13 cellular contexts compared by ENCODE assay signal in genomic region chr21:45833437-45833836, GRCh38.
"Had no signal": no experiment of that assay in that cellular context is flagged by ENCODE, and none has a peak within 500 bp of the region (broad histone marks: within the 10 kb centered on the region; RNA-seq: fewer than 3 reads in every experiment).

No MANE protein-coding gene starts in this region.

- H3K4me1 Mint-ChIP-seq: T-helper 17 cell had no signal

- H3K9me3 Mint-ChIP-seq: activated T-cell treated with anti-CD3 and anti-CD28 coated beads, Interleukin-2, amount 50 U/mL, for 4 hours; neural crest cell; stimulated activated naive CD8-positive, alpha-beta T cell treated with anti-CD3 and anti-CD28 coated beads, Interleukin-15, Interleukin-2, amounts not matched to agents 100 ng/mL and 50 ng/mL, for 24 hours had no signal

- H3K27me3 ChIP-seq: esophagus muscularis mucosa, left lung had no signal

- H3K27ac Mint-ChIP-seq: activated naive CD8-positive, alpha-beta T cell; stimulated activated naive CD8-positive, alpha-beta T cell treated with anti-CD3 and anti-CD28 coated beads, Interleukin-15, Interleukin-2, amounts not matched to agents 100 ng/mL and 50 ng/mL, for 24 hours; T-helper 17 cell; WTC11 had no signal

- H3K4me3 Mint-ChIP-seq: activated naive CD8-positive, alpha-beta T cell; activated T-cell treated with anti-CD3 and anti-CD28 coated beads, Interleukin-2, amount 50 U/mL, for 4 hours; neural crest cell; stimulated activated naive CD8-positive, alpha-beta T cell treated with anti-CD3 and anti-CD28 coated beads, Interleukin-15, Interleukin-2, amounts not matched to agents 100 ng/mL and 50 ng/mL, for 24 hours; T-helper 17 cell; WTC11 had no signal

- H3K27me3 Mint-ChIP-seq: activated naive CD8-positive, alpha-beta T cell; stimulated activated naive CD8-positive, alpha-beta T cell treated with anti-CD3 and anti-CD28 coated beads, Interleukin-15, Interleukin-2, amounts not matched to agents 100 ng/mL and 50 ng/mL, for 24 hours; T-helper 17 cell had no signal

- H3K4me3 ChIP-seq: esophagus muscularis mucosa, left lung, thoracic aorta had no signal

- H3K36me3 ChIP-seq: esophagus muscularis mucosa, left lung, thoracic aorta had no signal

- H3K36me3 Mint-ChIP-seq: activated naive CD8-positive, alpha-beta T cell; WTC11 had no signal

- DNase-seq: activated CD4-positive, alpha-beta T cell treated with anti-CD3 and anti-CD28 coated beads for 48 hours; activated effector memory CD4-positive, alpha-beta T cell treated with anti-CD3 and anti-CD28 coated beads, Interleukin-2, amount 50 U/mL, for 16 hours; activated T-cell treated with anti-CD3 and anti-CD28 coated beads, Interleukin-2, amount 50 U/mL, for 4 hours; left lung; mesendoderm; stimulated activated CD4-positive, alpha-beta T cell treated with anti-CD3 and anti-CD28 coated beads, Interleukin-4, amount 100 ng/mL, for 1 hour; T-helper 17 cell had no signal
